Comparison of ENCODE assay signal across 9 cellular contexts in genomic region chr18:48947102-48947501, GRCh38.
A peak's percentile ranks its signal among the peaks of the same experiment; 100 is the strongest.
DNase-seq lines count a peak whose midpoint lies in the region; FAIRE-seq and TF ChIP-seq lines count a peak whose summit lies in the region.
"Had no signal": no experiment of that assay in that cellular context is flagged by ENCODE, and none has a peak within 500 bp of the region (broad histone marks: within the 10 kb centered on the region; RNA-seq: fewer than 3 reads in every experiment).

No MANE protein-coding gene starts in this region.

- peaks cover 21 to 47% (median 29%) of the 10 kb centered on the region in 11 experiments; a peak in 18 of 22 replicates for H3K27me3 ChIP-seq in BLaER1 treated with 17β-estradiol and CSF1 and Interleukin-3, amounts not matched to agents 10 nM and 100 nM
- H3K27me3 ChIP-seq in Loucy (ENCODE audit: insufficient read depth, low read length, poor library complexity, severe bottlenecking) (no peaks in the 10 kb centered on the region), duodenal mucosa (ENCODE audit: control insufficient read depth in 1 of 2, insufficient read depth in 2 of 2, low read length in 2 of 2) (no peaks in the 10 kb centered on the region)

- H4K20me1 ChIP-seq in BLaER1 treated with 17β-estradiol and CSF1 and Interleukin-3, amounts not matched to agents 10 nM and 100 nM: peaks cover 72 to 96% (median 94%) of the 10 kb centered on the region in 11 experiments
- peaks cover 91% of the 10 kb centered on the region for H4K20me1 ChIP-seq in Loucy (ENCODE audit: insufficient read depth, low read length, poor library complexity, severe bottlenecking)

- H3K27ac ChIP-seq in BLaER1 treated with 17β-estradiol and CSF1 and Interleukin-3, amounts not matched to agents 10 nM and 100 nM: no peak overlapping the region
- H3K27ac ChIP-seq in duodenal mucosa (ENCODE audit: low read depth, low read length): no peak overlapping the region

- peaks cover 62% of the 10 kb centered on the region for H3K4me1 Mint-ChIP-seq in nephron progenitor cell

- TF ChIP-seq CTCF in Loucy (conservative IDR thresholded peaks at IDR 0.05; ENCODE audit: low read length) (no peak), nephron progenitor cell (IDR thresholded peaks at IDR 0.05) (no peak), D721Med (IDR thresholded peaks at IDR 0.05; ENCODE audit: insufficient read depth, missing control alignments) (no peak)

- peak overlapping the region in 3 of 11 experiments; percentile 26 to 88 (median 83); a peak in 2 of 22 replicates for H3K9ac ChIP-seq in BLaER1 treated with 17β-estradiol and CSF1 and Interleukin-3, amounts not matched to agents 10 nM and 100 nM
- H3K9ac ChIP-seq in Loucy (ENCODE audit: low read depth, low read length, poor library complexity, severe bottlenecking) (peak overlapping the region; percentile 76), duodenal mucosa (ENCODE audit: low read depth in 1 of 2, low read length in 2 of 2) (peak overlapping the region; percentile 84 to 94)

- H2AFZ ChIP-seq in Loucy (ENCODE audit: low read length): no peak overlapping the region

- peak overlapping the region; percentile 99 for H3K4me3 Mint-ChIP-seq in nephron progenitor cell

- no peak for FAIRE-seq in D721Med (lab: Jason Lieb, UNC)
- FAIRE-seq: colon had no signal

- peak overlapping the region; percentile 93 to 100 (median 98) for H3K4me2 ChIP-seq in BLaER1 treated with 17β-estradiol and CSF1 and Interleukin-3, amounts not matched to agents 10 nM and 100 nM
- peak overlapping the region; percentile 82 for H3K4me2 ChIP-seq in Loucy (ENCODE audit: low read depth, low read length, poor library complexity, severe bottlenecking)

- DNase-seq in nephron progenitor cell: no peak
- DNase-seq in AML-193 (lab: John Stamatoyannopoulos, UW): no peak
- no peak for DNase-seq in stimulated activated CD4-positive, alpha-beta T cell treated with anti-CD3 and anti-CD28 coated beads, Interleukin-2, amount 100 ng/mL, for 24 hours
- no peak for DNase-seq in D721Med (ENCODE audit: insufficient read length, low spot score)
- no peak for DNase-seq in AG08396 (ENCODE audit: low spot score)

- H3K9me3 Mint-ChIP-seq in nephron progenitor cell: no peaks in the 10 kb centered on the region

- H3K79me2 ChIP-seq in Loucy (ENCODE audit: insufficient read depth, low read length): peaks cover 95% of the 10 kb centered on the region

- H3F3A ChIP-seq in Loucy (ENCODE audit: low read depth): peaks cover 7% of the 10 kb centered on the region

- H3K4me3 ChIP-seq in BLaER1 treated with 17β-estradiol and CSF1 and Interleukin-3, amounts not matched to agents 10 nM and 100 nM: peak overlapping the region in 8 of 10 experiments; percentile 76 to 94 (median 82); a peak in 10 of 20 replicates
- H3K4me3 ChIP-seq in Loucy (ENCODE audit: low read length, poor library complexity, severe bottlenecking): peak overlapping the region; percentile 78
- H3K4me3 ChIP-seq in duodenal mucosa (ENCODE audit: low read depth in 1 of 2, low read length in 2 of 2): peak overlapping the region; percentile 93 to 94

- H3K9me2 ChIP-seq in Loucy (replicated peaks; ENCODE audit: low read depth, low read length): no peaks in the 10 kb centered on the region

- H3K36me3 Mint-ChIP-seq in nephron progenitor cell (ENCODE audit: low read depth): peaks cover 25% of the 10 kb centered on the region

- no peak overlapping the region for H3K27ac Mint-ChIP-seq in nephron progenitor cell

- H3K27me3 Mint-ChIP-seq in nephron progenitor cell (ENCODE audit: low read depth, poor library complexity): no peaks in the 10 kb centered on the region

- H3K4me1 ChIP-seq in BLaER1 treated with 17β-estradiol and CSF1 and Interleukin-3, amounts not matched to agents 10 nM and 100 nM: peaks cover 37 to 85% (median 71%) of the 10 kb centered on the region in 10 experiments
- peaks cover 73% of the 10 kb centered on the region for H3K4me1 ChIP-seq in Loucy (ENCODE audit: insufficient read depth, low read length, poor library complexity, severe bottlenecking)
- H3K4me1 ChIP-seq in duodenal mucosa (ENCODE audit: control insufficient read depth in 1 of 2, insufficient read depth in 2 of 2, low read length in 2 of 2): peaks cover 59 to 61% of the 10 kb centered on the region in 2 donors

- peaks cover 6 to 61% (median 37%) of the 10 kb centered on the region in 11 experiments; a peak in 19 of 22 replicates for H3K36me3 ChIP-seq in BLaER1 treated with 17β-estradiol and CSF1 and Interleukin-3, amounts not matched to agents 10 nM and 100 nM
- H3K36me3 ChIP-seq in Loucy (ENCODE audit: insufficient read depth, low read length) (peaks cover 25% of the 10 kb centered on the region; the same call in 1 of the 2 replicates), duodenal mucosa (ENCODE audit: control insufficient read depth in 1 of 2, insufficient read depth in 2 of 2, low read length in 2 of 2) (peaks cover 5 to 14% of the 10 kb centered on the region in 2 donors)

- H3K9me3 ChIP-seq in BLaER1 treated with 17β-estradiol and CSF1 and Interleukin-3, amounts not matched to agents 10 nM and 100 nM (replicated peaks in 1 of 11): no peaks in the 10 kb centered on the region
- H3K9me3 ChIP-seq in Loucy (ENCODE audit: insufficient read depth, low read depth, low read length) (no peaks in the 10 kb centered on the region), duodenal mucosa (ENCODE audit: control insufficient read depth in 1 of 2, low read length in 2 of 2) (no peaks in the 10 kb centered on the region)
